ENCODE assay signal across 8 cellular contexts in the genomic region with DNA sequence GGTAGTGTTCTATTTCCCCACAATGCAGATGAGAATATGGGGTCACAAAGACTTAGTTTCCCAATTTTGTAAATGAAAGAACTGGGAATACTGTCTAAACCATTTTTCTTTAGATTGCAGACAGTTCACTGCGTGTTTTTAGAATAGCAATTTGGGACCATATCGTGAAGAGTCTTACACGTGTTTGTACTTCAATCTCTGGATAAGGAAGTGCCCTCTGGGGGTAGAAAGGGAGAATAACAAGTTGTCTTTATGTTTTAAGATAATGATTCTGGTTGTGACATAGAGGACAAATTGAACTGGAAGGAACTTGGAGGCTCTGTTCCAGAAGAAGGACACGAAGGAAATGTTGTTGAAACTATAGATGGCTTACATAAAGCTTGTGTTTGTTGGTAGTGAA.
DNase-seq lines count a peak whose midpoint lies in the region; ATAC-seq, FAIRE-seq and TF ChIP-seq lines count a peak whose summit lies in the region.

No MANE protein-coding gene starts in this region.

- ATAC-seq in HG03354 (IDR thresholded peaks at IDR 0.05; ENCODE audit: poor library complexity, severe bottlenecking, unreplicated experiment), result peak; percentile 59
- ATAC-seq in Right ventricle myocardium inferior, result no peak

- intact Hi-C loops in kidney (cut with DNase I) (no loop called here), Right ventricle myocardium inferior (cut with DNase I) (no loop called here), adrenal gland (cut with DNase I) (no loop called here)

- 11 to 14% (median 12%) methylated on average over 4 of the region's 4 CpGs for WGBS in adrenal gland, 4 donors

- H3K4me1 ChIP-seq in kidney (ENCODE audit: control insufficient read depth in 1 of 2, insufficient read depth in 1 of 2, low read depth in 1 of 2, low read length in 2 of 2), result no peaks in the 10 kb centered on the region
- no peaks in the 10 kb centered on the region for H3K4me1 ChIP-seq in adrenal gland (replicated peaks in 1 of 2)

- no peaks in the 10 kb centered on the region for H3K27me3 ChIP-seq in adrenal gland

- FAIRE-seq in kidney (lab: Jason Lieb, UNC), result no peak

- H3K4me3 ChIP-seq in kidney (ENCODE audit: low read length in 2 of 2) (no peak overlapping the region), adrenal gland (no peak overlapping the region)

- H3K27ac ChIP-seq in kidney (ENCODE audit: low read depth in 2 of 2, low read length in 2 of 2), result no peak overlapping the region
- no peak overlapping the region for H3K27ac ChIP-seq in adrenal gland

- DNase-seq in COR-L47 (lab: John Stamatoyannopoulos, UW), result peak; percentile 27
- DNase-seq in SK-N-DZ (ENCODE audit: low spot score), result peak; percentile 43
- DNase-seq in kidney, result no peak
- no peak for DNase-seq in stimulated activated CD4-positive, alpha-beta T cell treated with anti-CD3 and anti-CD28 coated beads, Interleukin-1b, Interleukin-23, amount 100 ng/mL, for 48 hours
- no peak for DNase-seq in stimulated activated CD4-positive, alpha-beta T cell treated with anti-CD3 and anti-CD28 coated beads, Interleukin-4, amount 100 ng/mL, for 4 hours
- no peak for DNase-seq in Right ventricle myocardium inferior (ENCODE audit: missing footprints)
- no peak for DNase-seq in adrenal gland

- TF ChIP-seq POLR2A in adrenal gland (IDR thresholded peaks at IDR 0.05), result no peak

- H3K36me3 ChIP-seq in kidney (ENCODE audit: control insufficient read depth in 1 of 2, insufficient read depth in 2 of 2, low read length in 2 of 2), result no peaks in the 10 kb centered on the region
- H3K36me3 ChIP-seq in adrenal gland (replicated peaks in 1 of 2), result no peaks in the 10 kb centered on the region

- H3K9me3 ChIP-seq in kidney (ENCODE audit: control insufficient read depth in 1 of 2, low read length in 2 of 2) (no peaks in the 10 kb centered on the region), adrenal gland (replicated peaks in 1 of 3) (no peaks in the 10 kb centered on the region)

- peak; percentile 41 for TF ChIP-seq CTCF in kidney (IDR thresholded peaks at IDR 0.05; ENCODE audit: borderline replicate concordance, extremely low read depth, insufficient read depth)
- peak in 2 of 6 experiments; percentile 22 to 31 for TF ChIP-seq CTCF in adrenal gland (IDR thresholded peaks at IDR 0.05)

- no peak overlapping the region for H3K9ac ChIP-seq in kidney (ENCODE audit: low read length in 2 of 2)

Comparison
In these comparisons a context has a peak if more than half of its experiments do, and no peak if none do; other contexts are left out.
1. DNase-seq: peak in COR-L47 (single experiment) and SK-N-DZ (single experiment); none in kidney (single experiment), stimulated activated CD4-positive, alpha-beta T cell treated with anti-CD3 and anti-CD28 coated beads, Interleukin-1b, Interleukin-23, amount 100 ng/mL, for 48 hours (single experiment), stimulated activated CD4-positive, alpha-beta T cell treated with anti-CD3 and anti-CD28 coated beads, Interleukin-4, amount 100 ng/mL, for 4 hours (0 of 2), Right ventricle myocardium inferior (single experiment) and adrenal gland (0 of 7).